ENCODE assay signal across 8 cellular contexts in genomic region chr7:94657771-94658693, GRCh38.
DNase-seq lines count a peak whose midpoint lies in the region; ATAC-seq lines count a peak whose summit lies in the region.

No MANE protein-coding gene starts in this region.

- H3K27me3 ChIP-seq in HUES48 (ENCODE audit: control insufficient read depth, insufficient read depth, low read length) (peaks cover 19% of the 10 kb centered on the region), NT2/D1 (ENCODE audit: insufficient read depth, insufficient read length) (no peaks in the 10 kb centered on the region), endocrine pancreas (ENCODE audit: control insufficient read depth, insufficient read depth, low read length) (no peaks in the 10 kb centered on the region)

- H3K9ac ChIP-seq in HUES48 (ENCODE audit: low read depth, low read length): no peak overlapping the region
- H3K9ac ChIP-seq in NT2/D1 (ENCODE audit: insufficient read length, low read depth): no peak overlapping the region
- no peak overlapping the region for H3K9ac ChIP-seq in endocrine pancreas (ENCODE audit: control insufficient read depth, insufficient read depth, low read length)

- H3K9me3 ChIP-seq in HUES48 (ENCODE audit: control insufficient read depth, insufficient read depth, low read length) (no peaks in the 10 kb centered on the region), NT2/D1 (ENCODE audit: insufficient read depth, low read length) (no peaks in the 10 kb centered on the region), endocrine pancreas (ENCODE audit: control insufficient read depth, low read length) (no peaks in the 10 kb centered on the region)

- H3K4me3 ChIP-seq in HUES48 (ENCODE audit: low read depth, low read length): peak overlapping the region; percentile 81
- no peak overlapping the region for H3K4me3 ChIP-seq in NT2/D1 (ENCODE audit: insufficient read length, low read depth)
- H3K4me3 ChIP-seq in endocrine pancreas (ENCODE audit: control insufficient read depth, insufficient read depth, low read length): peak overlapping the region; percentile 67

- H3K36me3 ChIP-seq in HUES48 (ENCODE audit: control insufficient read depth, insufficient read depth, low read length) (no peaks in the 10 kb centered on the region), NT2/D1 (ENCODE audit: insufficient read depth, insufficient read length, low read length) (no peaks in the 10 kb centered on the region), endocrine pancreas (ENCODE audit: control insufficient read depth, insufficient read depth, low read length) (no peaks in the 10 kb centered on the region)

- DNase-seq in CMK (ENCODE audit: low read depth): peak; percentile 93
- peak; percentile 98 for DNase-seq in NT2/D1 (ENCODE audit: low read depth, low spot score)
- peak; percentile 72 for DNase-seq in activated CD8-positive, alpha-beta memory T cell treated with anti-CD3 and anti-CD28 coated beads, Interleukin-2, amount 50 U/mL, for 24 hours (ENCODE audit: extremely low read depth)
- DNase-seq in middle frontal gyrus (ENCODE audit: extremely low spot score, low spot score): peak; percentile 76
- peak; percentile 82 to 90 for DNase-seq in stimulated activated CD8-positive, alpha-beta memory T cell treated with anti-CD3 and anti-CD28 coated beads, Interleukin-15, amount 100 ng/mL, for 48 hours (ENCODE audit: low read depth in 2 of 2)

- peaks cover 8% of the 10 kb centered on the region for H3K4me1 ChIP-seq in HUES48 (ENCODE audit: control insufficient read depth, insufficient read depth, low read length)
- H3K4me1 ChIP-seq in NT2/D1 (ENCODE audit: insufficient read depth, insufficient read length): no peaks in the 10 kb centered on the region
- peaks cover 8% of the 10 kb centered on the region for H3K4me1 ChIP-seq in endocrine pancreas (ENCODE audit: control insufficient read depth, insufficient read depth, low read length)

- ATAC-seq in GM21447 (IDR thresholded peaks at IDR 0.05; ENCODE audit: unreplicated experiment): peak; percentile 75

- no peak overlapping the region for H3K27ac ChIP-seq in HUES48 (ENCODE audit: low read depth, low read length)
